Comparison of ENCODE assay signal across 10 cellular contexts in the genomic region with DNA sequence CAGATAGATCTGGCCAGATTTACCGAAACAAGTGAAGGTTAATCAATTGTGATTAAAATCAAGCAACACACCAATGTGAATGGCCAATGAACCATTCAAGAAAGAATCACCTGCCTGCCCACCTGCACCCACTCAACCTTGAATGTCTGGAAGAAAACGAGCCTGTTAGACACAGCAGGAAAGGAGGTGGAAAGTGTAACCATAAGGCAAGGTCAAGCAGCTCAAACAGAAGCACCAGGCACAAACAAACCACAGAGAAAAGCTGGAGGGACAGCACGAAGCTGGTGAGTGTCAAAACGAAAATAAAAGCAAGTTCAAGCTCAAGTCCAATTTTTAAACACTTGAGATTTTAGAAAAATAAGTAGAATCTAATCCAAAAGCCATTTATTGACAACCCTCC.
DNase-seq lines count a peak whose midpoint lies in the region; ATAC-seq and TF ChIP-seq lines count a peak whose summit lies in the region.
"Had no signal": no experiment of that assay in that cellular context is flagged by ENCODE, and none has a peak within 500 bp of the region (broad histone marks: within the 10 kb centered on the region; RNA-seq: fewer than 3 reads in every experiment).

No MANE protein-coding gene starts in this region.

- TF ChIP-seq EP300 in stomach (IDR thresholded peaks at IDR 0.05): no peak

- no peaks in the 10 kb centered on the region for H3K9me3 ChIP-seq in colonic mucosa
- H3K9me3 ChIP-seq in stomach: no peaks in the 10 kb centered on the region

- no peaks in the 10 kb centered on the region for H3K36me3 Mint-ChIP-seq in T-helper 2 cell treated with Interferon-gamma antibody and Interleukin-4, amounts not matched to agents 5 μg/mL and 100 μg/mL, for 36 hours (ENCODE audit: low read depth)

- peaks cover 2% of the 10 kb centered on the region for H3K4me1 Mint-ChIP-seq in T-helper 2 cell treated with Interferon-gamma antibody and Interleukin-4, amounts not matched to agents 5 μg/mL and 100 μg/mL, for 36 hours (ENCODE audit: low read depth)

- no peak overlapping the region for H3K27ac Mint-ChIP-seq in T-helper 2 cell treated with Interferon-gamma antibody and Interleukin-4, amounts not matched to agents 5 μg/mL and 100 μg/mL, for 36 hours
- H3K27ac Mint-ChIP-seq: activated naive CD4-positive, alpha-beta T cell treated with anti-CD3 and anti-CD28 coated beads for 36 hours had no signal

- WGBS in stomach, 5 donors: 49 to 76% (median 54%) methylated on average over 4 of the region's 4 CpGs

- H3K36me3 ChIP-seq in colonic mucosa (no peaks in the 10 kb centered on the region), stomach (no peaks in the 10 kb centered on the region)

- H3K4me3 Mint-ChIP-seq in T-helper 2 cell treated with Interferon-gamma antibody and Interleukin-4, amounts not matched to agents 5 μg/mL and 100 μg/mL, for 36 hours: peak overlapping the region; percentile 13
- H3K4me3 Mint-ChIP-seq: activated naive CD4-positive, alpha-beta T cell treated with anti-CD3 and anti-CD28 coated beads for 36 hours had no signal

- H3K9me3 Mint-ChIP-seq in T-helper 2 cell treated with Interferon-gamma antibody and Interleukin-4, amounts not matched to agents 5 μg/mL and 100 μg/mL, for 36 hours: no peaks in the 10 kb centered on the region
- H3K9me3 Mint-ChIP-seq: activated naive CD4-positive, alpha-beta T cell treated with anti-CD3 and anti-CD28 coated beads for 36 hours had no signal

- intact Hi-C loops in colonic mucosa (cut with DNase I): no loop called here
- intact Hi-C loops in stomach (cut with DNase I; ENCODE audit: low total_unique reads): no loop called here

- no peak for TF ChIP-seq CTCF in colonic mucosa (IDR thresholded peaks at IDR 0.05)
- TF ChIP-seq CTCF in stomach (IDR thresholded peaks at IDR 0.05): no peak

- peaks cover 15% of the 10 kb centered on the region for H3K27me3 Mint-ChIP-seq in T-helper 2 cell treated with Interferon-gamma antibody and Interleukin-4, amounts not matched to agents 5 μg/mL and 100 μg/mL, for 36 hours (ENCODE audit: low read depth)

- ATAC-seq in GM18520 (IDR thresholded peaks at IDR 0.05; ENCODE audit: unreplicated experiment): peak; percentile 54
- ATAC-seq in GM21447 (IDR thresholded peaks at IDR 0.05; ENCODE audit: unreplicated experiment): peak; percentile 92
- peak; percentile 77 for ATAC-seq in HG03103 (IDR thresholded peaks at IDR 0.05; ENCODE audit: low read depth, unreplicated experiment)

- DNase-seq in T-helper 2 cell treated with Interferon-gamma antibody and Interleukin-4, amounts not matched to agents 5 μg/mL and 100 μg/mL, for 36 hours (ENCODE audit: low spot score): no peak
- no peak for DNase-seq in NCI-H187 (lab: John Stamatoyannopoulos, UW)
- no peak for DNase-seq in stimulated activated CD4-positive, alpha-beta T cell treated with anti-CD3 and anti-CD28 coated beads, Interleukin-15, amount 100 ng/mL, for 24 hours
- no peak for DNase-seq in colonic mucosa
- no peak for DNase-seq in stomach
- DNase-seq: activated naive CD4-positive, alpha-beta T cell treated with anti-CD3 and anti-CD28 coated beads for 36 hours; NCI-H524 treated with DMSO at 0.1 percent for 48 hours had no signal

- H3K4me3 ChIP-seq in colonic mucosa: no peak overlapping the region
- H3K4me3 ChIP-seq in stomach: no peak overlapping the region

- H3K9ac ChIP-seq in colonic mucosa (ENCODE audit: low read depth in 2 of 2, low read length in 2 of 2): no peak overlapping the region

- TF ChIP-seq POLR2A in stomach (IDR thresholded peaks at IDR 0.05): no peak

- H3K27ac ChIP-seq in colonic mucosa (no peak overlapping the region), stomach (no peak overlapping the region)

- H3K4me1 ChIP-seq in colonic mucosa (no peaks in the 10 kb centered on the region), stomach (no peaks in the 10 kb centered on the region)

- H3K27me3 ChIP-seq in colonic mucosa (no peaks in the 10 kb centered on the region), stomach (no peaks in the 10 kb centered on the region)
